Comparison of ENCODE assay signal across 8 cellular contexts in the genomic region with DNA sequence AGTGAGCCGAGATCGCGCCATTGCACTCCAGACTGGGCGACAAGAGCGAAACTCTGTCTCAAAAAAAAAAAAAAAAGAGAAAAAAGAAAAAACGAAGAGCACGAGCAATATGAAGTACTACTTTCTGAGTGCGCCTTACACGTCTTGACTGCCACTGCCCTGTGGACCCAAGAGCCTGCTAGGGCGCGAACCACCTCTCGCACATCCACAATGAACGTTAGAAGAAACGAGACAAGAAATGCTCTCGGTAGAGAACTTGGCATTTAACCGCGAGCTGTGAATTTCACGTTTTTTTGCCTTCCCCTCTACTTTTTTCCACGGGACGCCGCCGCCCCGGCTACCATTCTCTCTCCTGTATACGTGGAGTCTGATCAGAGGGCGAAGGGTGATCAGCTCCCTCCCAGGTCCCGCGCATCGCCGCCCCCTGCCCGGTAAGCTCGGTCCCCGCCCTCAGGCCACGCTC. TPM values are rescaled to one million over a fixed set of nuclear protein-coding genes. Genes with fewer than 3 reads are reported as not detected.
A peak's percentile ranks its signal among the peaks of the same experiment; 100 is the strongest.
DNase-seq lines count a peak whose midpoint lies in the region; ATAC-seq, FAIRE-seq and TF ChIP-seq lines count a peak whose summit lies in the region.

No MANE protein-coding gene starts in this region.

- H3K4me1 Mint-ChIP-seq in natural killer cell treated with Interleukin-12 subunit alpha and Interleukin-12 subunit beta and Interleukin-15 and Interleukin-18, amount 100 ng/mL, for 72 hours (ENCODE audit: low read depth in 2 of 2), result peaks cover 23 to 25% of the 10 kb centered on the region in 2 donors

- peak overlapping the region; percentile 97 for H3K4me3 Mint-ChIP-seq in natural killer cell treated with Interleukin-12 subunit alpha and Interleukin-12 subunit beta and Interleukin-15 and Interleukin-18, amount 100 ng/mL, for 72 hours

- peak in 1 of 2 donors; percentile 9 for ATAC-seq in natural killer cell treated with Interleukin-12 subunit alpha and Interleukin-12 subunit beta and Interleukin-15 and Interleukin-18, amount 100 ng/mL, for 72 hours
- no peak for ATAC-seq in GM21447 (IDR thresholded peaks at IDR 0.05; ENCODE audit: unreplicated experiment)

- no peak for FAIRE-seq in RCC 7860 (lab: Jason Lieb, UNC)

- H3K27me3 Mint-ChIP-seq in natural killer cell treated with Interleukin-12 subunit alpha and Interleukin-12 subunit beta and Interleukin-15 and Interleukin-18, amount 100 ng/mL, for 72 hours, result no peaks in the 10 kb centered on the region

- H3K4me3 ChIP-seq in NB4 (ENCODE audit: low read depth, low read length), result peak overlapping the region; percentile 99
- peak overlapping the region; percentile 76 for H3K4me3 ChIP-seq in effector memory CD4-positive, alpha-beta T cell (ENCODE audit: insufficient read depth, low read depth, low read length, poor library complexity, severe bottlenecking)

- TF ChIP-seq CTCF in NB4 (IDR thresholded peaks at IDR 0.05; ENCODE audit: low read depth, low read length), result no peak

- DNase-seq in NCI-H1105 treated with DMSO at 0.1 percent for 48 hours (lab: John Stamatoyannopoulos, UW) (peak; percentile 32), NCI-H1105 (lab: John Stamatoyannopoulos, UW) (no peak), NB4 (ENCODE audit: low read depth) (no peak), RCC 7860 (ENCODE audit: low spot score) (no peak), NCI-H446 (lab: John Stamatoyannopoulos, UW) (no peak)
- no peak for DNase-seq in effector memory CD4-positive, alpha-beta T cell
- DNase-seq in natural killer cell treated with Interleukin-12 subunit alpha and Interleukin-12 subunit beta and Interleukin-15 and Interleukin-18, amount 100 ng/mL, for 72 hours (ENCODE audit: low spot score), result no peak

- H3K9me3 ChIP-seq in effector memory CD4-positive, alpha-beta T cell (ENCODE audit: control insufficient read depth, low read length), result no peaks in the 10 kb centered on the region

- peak overlapping the region; percentile 94 for H3K27ac ChIP-seq in effector memory CD4-positive, alpha-beta T cell (ENCODE audit: insufficient read depth, low read length, poor library complexity, severe bottlenecking)

- peaks cover 20% of the 10 kb centered on the region for H3K36me3 ChIP-seq in effector memory CD4-positive, alpha-beta T cell (ENCODE audit: control insufficient read depth, insufficient read depth, low read length)

- H3K36me3 Mint-ChIP-seq in natural killer cell treated with Interleukin-12 subunit alpha and Interleukin-12 subunit beta and Interleukin-15 and Interleukin-18, amount 100 ng/mL, for 72 hours, result peaks cover 6% of the 10 kb centered on the region

- H3K9me3 Mint-ChIP-seq in natural killer cell treated with Interleukin-12 subunit alpha and Interleukin-12 subunit beta and Interleukin-15 and Interleukin-18, amount 100 ng/mL, for 72 hours, result no peaks in the 10 kb centered on the region

- no peaks in the 10 kb centered on the region for H3K27me3 ChIP-seq in effector memory CD4-positive, alpha-beta T cell (replicated peaks; ENCODE audit: control insufficient read depth, insufficient read depth, low read length, poor library complexity, severe bottlenecking)

- no peak for TF ChIP-seq POLR2A in NB4 (IDR thresholded peaks at IDR 0.05; ENCODE audit: extremely low read depth, insufficient read length)

- peak overlapping the region; percentile 88 to 92 for H3K27ac Mint-ChIP-seq in natural killer cell treated with Interleukin-12 subunit alpha and Interleukin-12 subunit beta and Interleukin-15 and Interleukin-18, amount 100 ng/mL, for 72 hours

- H3K4me1 ChIP-seq in effector memory CD4-positive, alpha-beta T cell (ENCODE audit: control insufficient read depth, insufficient read depth, low read length, poor library complexity, severe bottlenecking), result peaks cover 7% of the 10 kb centered on the region

RNA-seq across cellular contexts. Expression of gene TIMM44, which starts 0.5 kb away (rescaled TPM):
- 100 to 1,000 TPM in 1 of 2 donors, 10 to 100 TPM in 1; 76.0 to 126 TPM for total RNA-seq in natural killer cell treated with Interleukin-12 subunit alpha and Interleukin-12 subunit beta and Interleukin-15 and Interleukin-18, amount 100 ng/mL, for 72 hours

RNA-seq across cellular contexts. Expression of gene CTXN1, which starts 17.1 kb away (rescaled TPM):
- under 1 TPM in 1 of 2 donors, not detected in 1; 0.33 TPM for total RNA-seq in natural killer cell treated with Interleukin-12 subunit alpha and Interleukin-12 subunit beta and Interleukin-15 and Interleukin-18, amount 100 ng/mL, for 72 hours

RNA-seq across cellular contexts. Expression of gene SNAPC2, which starts 22.9 kb away (rescaled TPM):
- 10 to 100 TPM; 25.4 to 48.6 TPM for total RNA-seq in natural killer cell treated with Interleukin-12 subunit alpha and Interleukin-12 subunit beta and Interleukin-15 and Interleukin-18, amount 100 ng/mL, for 72 hours

RNA-seq across cellular contexts. Expression of gene TGFBR3L, which starts 28.4 kb away (rescaled TPM):
- total RNA-seq in natural killer cell treated with Interleukin-12 subunit alpha and Interleukin-12 subunit beta and Interleukin-15 and Interleukin-18, amount 100 ng/mL, for 72 hours, result 1 to 10 TPM; 4.7 to 5.6 TPM

RNA-seq across cellular contexts. Expression of gene MAP2K7, which starts 39.3 kb away (rescaled TPM):
- 10 to 100 TPM; 45.2 to 47.1 TPM for total RNA-seq in natural killer cell treated with Interleukin-12 subunit alpha and Interleukin-12 subunit beta and Interleukin-15 and Interleukin-18, amount 100 ng/mL, for 72 hours
